11 cellular contexts compared by ENCODE assay signal in genomic region chr15:89401636-89402252, GRCh38.
DNase-seq lines count a peak whose midpoint lies in the region; ATAC-seq, FAIRE-seq and TF ChIP-seq lines count a peak whose summit lies in the region.
"Had no signal": no experiment of that assay in that cellular context is flagged by ENCODE, and none has a peak within 500 bp of the region (broad histone marks: within the 10 kb centered on the region; RNA-seq: fewer than 3 reads in every experiment).

No MANE protein-coding gene starts in this region.

- 2% methylated on average over 11 of the region's 11 CpGs for WGBS in K562 (ENCODE audit: insufficient coverage, low coverage, missing lambda C conversion rate)
- 6 to 7% methylated on average over 11 of the region's 11 CpGs for WGBS in sigmoid colon, 2 donors

- H3K27me3 ChIP-seq in K562 (ENCODE audit: control insufficient read depth in 2 of 2, insufficient read depth in 2 of 2, low read length in 2 of 2) (peaks cover 21 to 36% of the 10 kb centered on the region in 2 experiments), sigmoid colon (peaks cover 37 to 99% (median 68%) of the 10 kb centered on the region in 3 donors)

- TF ChIP-seq CTCF in K562 (IDR thresholded peaks at IDR 0.05 in 2 of 3, conservative IDR thresholded peaks at IDR 0.05 in 1 of 3; ENCODE audit: insufficient read depth in 2 of 3, low read depth in 1 of 3, low read length in 3 of 3) (no peak), sigmoid colon (IDR thresholded peaks at IDR 0.05) (no peak), mesothelial cell of epicardium (IDR thresholded peaks at IDR 0.05; ENCODE audit: unreplicated experiment) (no peak)

- no peak for TF ChIP-seq POLR2A in K562 (conservative IDR thresholded peaks at IDR 0.05)
- TF ChIP-seq POLR2A in sigmoid colon (IDR thresholded peaks at IDR 0.05): no peak

- H3K4me2 ChIP-seq in K562 (ENCODE audit: insufficient read depth, low read length): no peak overlapping the region

- no peak overlapping the region for H3K27ac Mint-ChIP-seq in mesothelial cell of epicardium

- no TSS peak for BruUV-seq in K562 (replicated peaks; lab: Mats Ljungman, UMichigan)

- no peaks in the 10 kb centered on the region for H3K9me3 Mint-ChIP-seq in mesothelial cell of epicardium

- in situ Hi-C loops in K562 (cut with MboI): no loop called here

- H3K4me3 ChIP-seq in K562 (no peak overlapping the region), sigmoid colon (no peak overlapping the region)
- H3K4me3 ChIP-seq: skin epidermis had no signal

- CTCF ChIA-PET in K562 (lab: Yijun Ruan, JAX; ENCODE audit: low intra/inter-chr PET ratio): interaction anchor here (3.3 kb wide), 1 partner anchor 43 kb away, joined by 15 read pairs; no protein-coding TSS in a partner anchor

- H3K4me1 Mint-ChIP-seq in mesothelial cell of epicardium: peaks cover 8% of the 10 kb centered on the region

- TF ChIP-seq RAD21 in K562 (CRISPR knock-in tag; conservative IDR thresholded peaks at IDR 0.05 in 1 of 2, IDR thresholded peaks at IDR 0.05 in 1 of 2): no peak

- FAIRE-seq in GM19239 (lab: Jason Lieb, UNC) (peak; percentile 11), K562 (lab: Jason Lieb, UNC) (no peak)

- H3K36me3 ChIP-seq in K562 (ENCODE audit: control insufficient read depth, insufficient read depth, low read length): no peaks in the 10 kb centered on the region
- no peaks in the 10 kb centered on the region for H3K36me3 ChIP-seq in sigmoid colon

- ATAC-seq in K562: no peak
- no peak for ATAC-seq in GM21737 (IDR thresholded peaks at IDR 0.05; ENCODE audit: unreplicated experiment)

- intact Hi-C loops in K562 (cut with micrococcal nuclease): no loop called here
- intact Hi-C loops in sigmoid colon (cut with DNase I): no loop called here

- no peak overlapping the region for H2AFZ ChIP-seq in K562 (ENCODE audit: low read depth, low read length)

- no peaks in the 10 kb centered on the region for H3K9me1 ChIP-seq in K562 (ENCODE audit: control insufficient read depth, insufficient read depth, low read length)

- no peak for DNase-seq in GM19239 (ENCODE audit: insufficient read length, low spot score)
- DNase-seq in NCI-H226: peak; percentile 61
- peak in 1 of 4 experiments; percentile 15 for DNase-seq in K562 (ENCODE audit: extremely low read depth in 1 of 4, low spot score in 3 of 4)
- DNase-seq in sigmoid colon: no peak
- DNase-seq in NCI-H1417 (lab: John Stamatoyannopoulos, UW): no peak
- DNase-seq in NCI-H146 (lab: John Stamatoyannopoulos, UW): no peak
- no peak for DNase-seq in mesothelial cell of epicardium (ENCODE audit: low spot score in 2 of 2, unreplicated experiment in 2 of 2)
- DNase-seq: activated CD4-positive, CD25-positive, alpha-beta regulatory T cell; NCI-H2029 treated with DMSO at 0.1 percent for 48 hours had no signal

- no peak overlapping the region for H3K4me3 Mint-ChIP-seq in mesothelial cell of epicardium

- H3K4me1 ChIP-seq in K562 (replicated peaks in 1 of 2; ENCODE audit: control insufficient read depth in 2 of 2, insufficient read depth in 2 of 2, low read length in 2 of 2): peaks cover 0 to 21% of the 10 kb centered on the region in 2 experiments; a peak in 3 of 5 replicates
- H3K4me1 ChIP-seq in sigmoid colon: peaks cover 0 to 41% (median 36%) of the 10 kb centered on the region in 4 donors

- H3K9ac ChIP-seq in K562 (ENCODE audit: insufficient read depth in 1 of 2, low read depth in 2 of 2, low read length in 2 of 2): no peak overlapping the region

- H3K9me3 ChIP-seq in K562 (replicated peaks; ENCODE audit: control insufficient read depth, insufficient read depth, low read depth, low read length): no peaks in the 10 kb centered on the region
- H3K9me3 ChIP-seq in sigmoid colon: no peaks in the 10 kb centered on the region

- TF ChIP-seq EP300 in K562 (IDR thresholded peaks at IDR 0.05; ENCODE audit: low read length) (no peak), sigmoid colon (IDR thresholded peaks at IDR 0.05) (no peak)

- H3K79me2 ChIP-seq in K562 (ENCODE audit: control insufficient read depth, insufficient read depth, low read length): no peaks in the 10 kb centered on the region

- H3K27ac ChIP-seq in K562 (ENCODE audit: extremely low read depth, low read depth, low read length): no peak overlapping the region
- peak overlapping the region in 3 of 4 donors; percentile 71 to 77 (median 72) for H3K27ac ChIP-seq in sigmoid colon
- H3K27ac ChIP-seq: skin epidermis had no signal

- peaks cover 98% of the 10 kb centered on the region for H3K27me3 Mint-ChIP-seq in mesothelial cell of epicardium (ENCODE audit: low read depth)

- H4K20me1 ChIP-seq in K562 (replicated peaks; ENCODE audit: control insufficient read depth, insufficient read depth, low read length): peaks cover 3% of the 10 kb centered on the region; the same call in 1 of the 2 replicates

- POLR2A ChIA-PET in K562 (lab: Yijun Ruan, JAX): no interaction called here

- no peaks in the 10 kb centered on the region for H3K36me3 Mint-ChIP-seq in mesothelial cell of epicardium

TF ChIP-seq in K562, 482 proteins besides CTCF, POLR2A, EP300 and RAD21 (continues in another document):
- TF ChIP-seq FOXK2 (conservative IDR thresholded peaks at IDR 0.05 in 1 of 2, IDR thresholded peaks at IDR 0.05 in 1 of 2; ENCODE audit: low read depth in 2 of 2): peak; percentile 51 to 59; a peak in 2 of 4 replicates
- TF ChIP-seq STAT5A (IDR thresholded peaks at IDR 0.05; ENCODE audit: borderline replicate concordance, low read length): no peak
- no peak for TF ChIP-seq ERF (CRISPR knock-in tag; IDR thresholded peaks at IDR 0.05)
- no peak for TF ChIP-seq ZNF146 (CRISPR knock-in tag; IDR thresholded peaks at IDR 0.05; ENCODE audit: unreplicated experiment)
- peak; percentile 37 for TF ChIP-seq MEIS2 (IDR thresholded peaks at IDR 0.05; ENCODE audit: partially characterized antibody)
- TF ChIP-seq MYC (IDR thresholded peaks at IDR 0.05; ENCODE audit: low read depth, low read length): no peak
- TF ChIP-seq MYC (CRISPR knock-in tag; IDR thresholded peaks at IDR 0.05; ENCODE audit: borderline replicate concordance, low read depth): no peak
- TF ChIP-seq ID3 (CRISPR knock-in tag; IDR thresholded peaks at IDR 0.05): no peak
- no peak for TF ChIP-seq ID3 (tag; IDR thresholded peaks at IDR 0.05)
- no peak for TF ChIP-seq CEBPB (tag; IDR thresholded peaks at IDR 0.05)
- 0 out of 2 replicates have a peak, but pooled peaks have one; percentile 3 for TF ChIP-seq ZNF512 (tag; IDR thresholded peaks at IDR 0.05)
- TF ChIP-seq MED1 (CRISPR knock-in tag; IDR thresholded peaks at IDR 0.05; ENCODE audit: borderline replicate concordance): no peak
- no peak for TF ChIP-seq CGGBP1 (CRISPR knock-in tag; IDR thresholded peaks at IDR 0.05)
- TF ChIP-seq ZNF583 (CRISPR knock-in tag; IDR thresholded peaks at IDR 0.05): no peak
- no peak for TF ChIP-seq ZNF764 (CRISPR knock-in tag; IDR thresholded peaks at IDR 0.05; ENCODE audit: low read depth)
- TF ChIP-seq PKNOX1 (IDR thresholded peaks at IDR 0.05): peak; percentile 35; the same call in 1 of the 2 replicates
- TF ChIP-seq MLLT1 (IDR thresholded peaks at IDR 0.05): no peak
- no peak for TF ChIP-seq HDAC2 (IDR thresholded peaks at IDR 0.05)
- peak; percentile 66; the same call in 1 of the 2 replicates for TF ChIP-seq JUN (IDR thresholded peaks at IDR 0.05; ENCODE audit: borderline replicate concordance, low read depth, low read length)
- no peak for TF ChIP-seq JUN (CRISPR knock-in tag; IDR thresholded peaks at IDR 0.05; ENCODE audit: borderline replicate concordance)
